2 cellular contexts compared by ENCODE assay signal in genomic region chr16:56493131-56493530, GRCh38.
TF ChIP-seq lines count a peak whose summit lies in the region.

No MANE protein-coding gene starts in this region.

TF ChIP-seq in WTC11, 78 proteins besides CTCF, POLR2A, EP300 and RAD21:
- TF ChIP-seq CREB1 (CRISPR knock-in tag; IDR thresholded peaks at IDR 0.05): no peak
- peak; percentile 67 for TF ChIP-seq GABPB1 (CRISPR knock-in tag; IDR thresholded peaks at IDR 0.05)
- no peak for TF ChIP-seq AR (CRISPR knock-in tag; IDR thresholded peaks at IDR 0.05)
- TF ChIP-seq SMAD4 (CRISPR knock-in tag; IDR thresholded peaks at IDR 0.05): no peak
- no peak for TF ChIP-seq TEAD1 (CRISPR knock-in tag; IDR thresholded peaks at IDR 0.05)
- no peak for TF ChIP-seq MAX (CRISPR knock-in tag; IDR thresholded peaks at IDR 0.05)
- no peak for TF ChIP-seq EMX1 (CRISPR knock-in tag; IDR thresholded peaks at IDR 0.05)
- TF ChIP-seq MLX (CRISPR knock-in tag; IDR thresholded peaks at IDR 0.05): no peak

TF ChIP-seq in H1, 55 proteins besides CTCF, POLR2A, EP300 and RAD21:
- TF ChIP-seq TEAD4 (IDR thresholded peaks at IDR 0.05; ENCODE audit: low read depth, low read length) (0 out of 2 replicates have a peak, but pooled peaks have one; percentile 9), CHD2 (IDR thresholded peaks at IDR 0.05; ENCODE audit: low read length) (no peak), CHD7 (IDR thresholded peaks at IDR 0.05; ENCODE audit: insufficient replicate concordance, low read length) (no peak), ATF3 (IDR thresholded peaks at IDR 0.05; ENCODE audit: insufficient read depth, low read depth, low read length) (no peak), CBX5 (IDR thresholded peaks at IDR 0.05; ENCODE audit: low read depth, low read length) (no peak), NANOG (IDR thresholded peaks at IDR 0.05; ENCODE audit: insufficient read depth, low read depth, low read length, poor library complexity, severe bottlenecking) (no peak), CEBPB (IDR thresholded peaks at IDR 0.05; ENCODE audit: low read depth, low read length) (peak; percentile 42; the same call in 1 of the 2 replicates), BRCA1 (IDR thresholded peaks at IDR 0.05; ENCODE audit: low read depth, low read length) (no peak), ASH2L (IDR thresholded peaks at IDR 0.05; ENCODE audit: low read length) (no peak), SIN3A (conservative IDR thresholded peaks at IDR 0.05 in 1 of 2, IDR thresholded peaks at IDR 0.05 in 1 of 2; ENCODE audit: low read depth in 1 of 2, low read length in 2 of 2) (no peak), TAF1 (IDR thresholded peaks at IDR 0.05; ENCODE audit: low read depth, low read length) (no peak)
